In the genomic region with DNA sequence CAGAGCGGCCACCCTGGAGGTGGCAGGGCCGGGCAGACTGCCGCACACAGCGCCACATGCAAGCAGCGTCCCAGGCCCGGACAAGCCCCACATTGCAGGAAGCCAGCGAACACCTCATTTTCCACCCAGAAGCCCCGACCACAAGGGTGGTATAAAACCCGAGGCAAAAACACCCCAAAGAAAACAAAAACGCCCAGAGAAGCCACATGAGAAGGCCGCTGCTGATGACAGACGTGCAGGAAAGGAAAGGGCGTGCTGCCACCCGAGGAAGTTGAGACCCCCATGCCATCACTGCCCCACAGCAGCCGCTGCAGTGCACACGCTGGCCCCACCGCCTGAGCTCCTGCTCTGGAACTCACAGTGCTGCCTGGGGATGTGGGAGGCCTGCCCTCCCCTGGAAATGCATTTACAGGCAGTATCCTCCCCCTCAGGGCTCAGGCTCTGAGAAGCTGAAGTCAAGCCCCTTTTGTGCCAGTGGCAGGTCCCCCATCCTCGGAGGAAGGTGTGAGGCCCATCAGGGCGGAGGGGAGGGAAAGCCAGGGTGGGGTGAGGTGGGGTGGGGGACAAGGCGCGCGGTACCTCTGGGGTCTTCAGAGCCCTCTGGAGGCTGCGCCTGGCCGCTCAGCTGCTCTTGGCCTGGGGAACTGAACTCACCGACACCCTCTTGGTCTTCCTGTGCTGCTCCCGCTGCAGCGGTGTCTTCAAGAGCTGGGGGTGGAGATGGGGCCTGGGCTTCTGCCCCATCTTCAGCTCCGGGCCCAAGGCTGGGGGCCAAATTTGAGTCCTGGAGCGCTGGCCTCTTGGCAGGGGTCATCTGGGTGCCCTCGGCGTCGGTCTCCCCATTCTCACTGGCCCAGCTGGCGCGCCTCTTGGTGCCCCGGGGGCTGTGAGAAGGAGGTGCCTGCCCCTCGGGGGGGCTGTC, we compare ENCODE assay signal across 10 cellular contexts.
A peak's percentile ranks its signal among the peaks of the same experiment; 100 is the strongest.
DNase-seq lines count a peak whose midpoint lies in the region; ATAC-seq and TF ChIP-seq lines count a peak whose summit lies in the region.
"Had no signal": no experiment of that assay in that cellular context is flagged by ENCODE, and none has a peak within 500 bp of the region (broad histone marks: within the 10 kb centered on the region; RNA-seq: fewer than 3 reads in every experiment).

No MANE protein-coding gene starts in this region.

- WGBS in gastroesophageal sphincter (ENCODE audit: low coverage in 1 of 2), 2 donors = 87% methylated on average over 3 of the region's 36 CpGs; no CpG with 5 or more reads in 1 of the 2 donors

- intact Hi-C loops in lower lobe of right lung (cut with DNase I) = no loop called here

- H3K27me3 ChIP-seq in lower lobe of right lung (ENCODE audit: low read depth) (no peaks in the 10 kb centered on the region), gastroesophageal sphincter (no peaks in the 10 kb centered on the region)
- H3K27me3 ChIP-seq: colonic mucosa had no signal

- no peak overlapping the region for H3K4me3 ChIP-seq in lower lobe of right lung
- no peak overlapping the region for H3K4me3 ChIP-seq in gastroesophageal sphincter
- H3K4me3 ChIP-seq: colonic mucosa had no signal

- TF ChIP-seq EP300 in gastroesophageal sphincter (IDR thresholded peaks at IDR 0.05) = no peak

- DNase-seq in activated CD4-positive, alpha-beta T cell treated with anti-CD3 and anti-CD28 coated beads, Interleukin-2, amount 50 U/mL, for 1 hour = peak; percentile 59
- DNase-seq in activated T-helper 9 cell treated with anti-CD3 and anti-CD28 coated beads, Interleukin-2, amount 50 U/mL, for 16 hours (ENCODE audit: low read depth) = peak; percentile 18
- DNase-seq in lower lobe of right lung (peak; percentile 37), NCI-H226 (no peak), AML-193 (lab: John Stamatoyannopoulos, UW) (no peak)
- peak; percentile 39 for DNase-seq in stimulated activated naive CD4-positive, alpha-beta T cell treated with Interleukin-2 at 50 U/mL for 16 hours (lab: John Stamatoyannopoulos, UW)
- DNase-seq: colonic mucosa, NCI-H2081, substantia nigra had no signal

- H3K9me3 ChIP-seq in lower lobe of right lung (no peaks in the 10 kb centered on the region), gastroesophageal sphincter (no peaks in the 10 kb centered on the region)
- H3K9me3 ChIP-seq: colonic mucosa had no signal

- no peak for TF ChIP-seq POLR2A in gastroesophageal sphincter (IDR thresholded peaks at IDR 0.05)

- TF ChIP-seq CTCF in lower lobe of right lung (IDR thresholded peaks at IDR 0.05) (no peak), gastroesophageal sphincter (IDR thresholded peaks at IDR 0.05) (no peak)

- ATAC-seq in lower lobe of right lung (peak; percentile 5 to 18), gastroesophageal sphincter (no peak)

- peak overlapping the region; percentile 3 for H3K27ac ChIP-seq in lower lobe of right lung
- no peak overlapping the region for H3K27ac ChIP-seq in gastroesophageal sphincter
- H3K27ac ChIP-seq: colonic mucosa had no signal

- H3K4me1 ChIP-seq in lower lobe of right lung (no peaks in the 10 kb centered on the region), gastroesophageal sphincter (peaks cover 0 to 27% (median 10%) of the 10 kb centered on the region in 3 donors)
- H3K4me1 ChIP-seq: colonic mucosa had no signal

- H3K36me3 ChIP-seq in lower lobe of right lung (peaks cover 98% of the 10 kb centered on the region), gastroesophageal sphincter (peaks cover 0 to 94% of the 10 kb centered on the region in 2 donors)

Comparison
In these comparisons a context has a peak if more than half of its experiments do, and no peak if none do; other contexts are left out.
1. DNase-seq: peak in activated CD4-positive, alpha-beta T cell treated with anti-CD3 and anti-CD28 coated beads, Interleukin-2, amount 50 U/mL, for 1 hour (single experiment), activated T-helper 9 cell treated with anti-CD3 and anti-CD28 coated beads, Interleukin-2, amount 50 U/mL, for 16 hours (single experiment), lower lobe of right lung (single experiment) and stimulated activated naive CD4-positive, alpha-beta T cell treated with Interleukin-2 at 50 U/mL for 16 hours (single experiment); none in NCI-H226 (single experiment) and AML-193 (0 of 2).